Comparison of ENCODE assay signal across 6 cellular contexts in the genomic region with DNA sequence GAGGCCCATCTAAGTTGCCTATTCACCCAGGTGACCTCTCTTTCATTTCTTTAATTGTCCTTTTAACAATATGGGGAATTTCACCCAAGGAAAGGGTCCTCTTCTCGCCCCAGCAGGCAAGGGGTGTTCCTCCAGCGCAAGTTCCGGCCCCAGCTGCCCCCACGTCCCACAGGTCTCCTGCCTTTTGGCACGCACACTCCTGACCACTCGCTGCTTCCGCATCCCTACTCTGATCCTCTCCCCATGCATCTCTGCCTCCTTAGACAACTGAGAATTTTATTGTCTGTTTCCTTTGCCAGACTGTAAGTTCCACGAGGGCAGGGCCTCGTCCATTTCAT. TPM values are rescaled to one million over a fixed set of nuclear protein-coding genes. Genes with fewer than 3 reads are reported as not detected.
A peak's percentile ranks its signal among the peaks of the same experiment; 100 is the strongest.
DNase-seq lines count a peak whose midpoint lies in the region; ATAC-seq and TF ChIP-seq lines count a peak whose summit lies in the region.

No MANE protein-coding gene starts in this region.

- no peaks in the 10 kb centered on the region for H3K9me3 Mint-ChIP-seq in activated CD4-positive, alpha-beta T cell treated with anti-CD3 and anti-CD28 coated beads, Interleukin-2, amount 10 ng/mL, durations not matched to agents 7 days and 5 days

- H3K4me1 ChIP-seq in cardiac muscle cell (ENCODE audit: low read depth) (peaks cover 19% of the 10 kb centered on the region), transverse colon (peaks cover 15 to 41% (median 35%) of the 10 kb centered on the region in 4 donors)

- H3K36me3 ChIP-seq in cardiac muscle cell (no peaks in the 10 kb centered on the region), transverse colon (no peaks in the 10 kb centered on the region)

- no peak for TF ChIP-seq POLR2A in transverse colon (IDR thresholded peaks at IDR 0.05)

- H3K27ac Mint-ChIP-seq in activated CD4-positive, alpha-beta T cell treated with anti-CD3 and anti-CD28 coated beads, Interleukin-2, amount 10 ng/mL, durations not matched to agents 7 days and 5 days: peak overlapping the region; percentile 94

- H3K27me3 ChIP-seq in cardiac muscle cell (peaks cover 4% of the 10 kb centered on the region), transverse colon (no peaks in the 10 kb centered on the region)

- H3K9me3 ChIP-seq in cardiac muscle cell (ENCODE audit: low read depth) (no peaks in the 10 kb centered on the region), transverse colon (no peaks in the 10 kb centered on the region)

- 53 to 70% methylated on average over 7 to 9 of the region's 9 CpGs for WGBS in transverse colon (ENCODE audit: low coverage in 1 of 2), 2 donors

- TF ChIP-seq EP300 in transverse colon (IDR thresholded peaks at IDR 0.05; ENCODE audit: low read depth): no peak

- H3K4me1 Mint-ChIP-seq in activated CD4-positive, alpha-beta T cell treated with anti-CD3 and anti-CD28 coated beads, Interleukin-2, amount 10 ng/mL, durations not matched to agents 7 days and 5 days: peaks cover 40% of the 10 kb centered on the region

- CTCF ChIA-PET in activated CD4-positive, alpha-beta T cell treated with anti-CD3 and anti-CD28 coated beads, Interleukin-2, amount 10 ng/mL, durations not matched to agents 7 days and 5 days (lab: Charles Lee): interaction anchor here (0.7 to 1.7 kb wide), 6 partner anchors 10 to 346 kb away, joined by 3 to 4 read pairs (median 3); no protein-coding TSS in a partner anchor

- peaks cover 42% of the 10 kb centered on the region for H3K36me3 Mint-ChIP-seq in activated CD4-positive, alpha-beta T cell treated with anti-CD3 and anti-CD28 coated beads, Interleukin-2, amount 10 ng/mL, durations not matched to agents 7 days and 5 days (ENCODE audit: low read depth)

- TF ChIP-seq CTCF in cardiac muscle cell (IDR thresholded peaks at IDR 0.05; ENCODE audit: low read depth, low read length) (no peak), transverse colon (IDR thresholded peaks at IDR 0.05) (no peak)

- peak overlapping the region; percentile 100 for H3K4me3 Mint-ChIP-seq in activated CD4-positive, alpha-beta T cell treated with anti-CD3 and anti-CD28 coated beads, Interleukin-2, amount 10 ng/mL, durations not matched to agents 7 days and 5 days

- ATAC-seq in HG03108 (IDR thresholded peaks at IDR 0.05; ENCODE audit: unreplicated experiment): no peak

- H3K4me3 ChIP-seq in cardiac muscle cell (peak overlapping the region; percentile 89), transverse colon (peak overlapping the region; percentile 46 to 100 (median 81))

- H3K27me3 Mint-ChIP-seq in activated CD4-positive, alpha-beta T cell treated with anti-CD3 and anti-CD28 coated beads, Interleukin-2, amount 10 ng/mL, durations not matched to agents 7 days and 5 days: peaks cover 3% of the 10 kb centered on the region

- H3K27ac ChIP-seq in cardiac muscle cell (peak overlapping the region; percentile 93), transverse colon (peak overlapping the region; percentile 94 to 100 (median 98))

- in situ Hi-C loops in transverse colon (cut with MboI; ENCODE audit: low pct_ligation_motif_present in 1 of 4, low pct_unique_long_range_greater_than_20kb in 1 of 4, low sequenced_read_pairs in 3 of 4): no loop called here

- no peak for DNase-seq in activated CD4-positive, alpha-beta T cell treated with anti-CD3 and anti-CD28 coated beads, Interleukin-2, amount 10 ng/mL, durations not matched to agents 7 days and 5 days
- no peak for DNase-seq in activated CD4-positive, alpha-beta T cell treated with anti-CD3 and anti-CD28 coated beads for 1 hour
- DNase-seq in cardiac muscle cell (ENCODE audit: low read depth in 1 of 2, low spot score in 1 of 2) (peak in 1 of 2 donors; percentile 44), transverse colon (no peak), pons (ENCODE audit: low spot score) (no peak)

- POLR2A ChIA-PET in activated CD4-positive, alpha-beta T cell treated with anti-CD3 and anti-CD28 coated beads, Interleukin-2, amount 10 ng/mL, durations not matched to agents 7 days and 5 days (lab: Charles Lee): interaction anchor here (0.6 to 1.0 kb wide), 4 partner anchors 14 to 1338 kb away, joined by 3 to 8 read pairs (median 4); no protein-coding TSS in a partner anchor

- intact Hi-C loops in transverse colon (cut with DNase I; ENCODE audit: low total_unique reads): no loop called here

RNA-seq across cellular contexts. Expression of a gene that starts 0.7 kb away (rescaled TPM):
- total RNA-seq in activated CD4-positive, alpha-beta T cell treated with anti-CD3 and anti-CD28 coated beads, Interleukin-2, amount 10 ng/mL, durations not matched to agents 7 days and 5 days: 100 to 1,000 TPM; 708 to 729 TPM
- total RNA-seq in cardiac muscle cell: 223 and 250 TPM in 2 replicates
- polyA plus RNA-seq in cardiac muscle cell: 379 and 442 TPM in 2 replicates
- total RNA-seq in transverse colon: 100 to 1,000 TPM in 3 of 4 donors, 10 to 100 TPM in 1; 65.5 to 343 (median 275) TPM

RNA-seq across cellular contexts. Expression of a gene that starts 44.5 kb away (rescaled TPM):
- 1 to 10 TPM; 1.0 to 1.2 TPM for total RNA-seq in activated CD4-positive, alpha-beta T cell treated with anti-CD3 and anti-CD28 coated beads, Interleukin-2, amount 10 ng/mL, durations not matched to agents 7 days and 5 days
- total RNA-seq in cardiac muscle cell: 2.4 and 4.4 TPM in 2 replicates
- polyA plus RNA-seq in cardiac muscle cell: 2.9 and 7.9 TPM in 2 replicates
- 1 to 10 TPM in 2 of 4 donors, not detected in 2; 2.5 to 3.0 TPM for total RNA-seq in transverse colon

RNA-seq across cellular contexts. Expression of a gene that starts 49.5 kb away (rescaled TPM):
- total RNA-seq in activated CD4-positive, alpha-beta T cell treated with anti-CD3 and anti-CD28 coated beads, Interleukin-2, amount 10 ng/mL, durations not matched to agents 7 days and 5 days: 1 to 10 TPM in 1 of 2 experiments, under 1 TPM in 1; 0.99 to 1.1 TPM
- not detected in 2 replicates for total RNA-seq in cardiac muscle cell
- polyA plus RNA-seq in cardiac muscle cell: not detected in 2 replicates
- total RNA-seq in transverse colon: under 1 TPM in 1 of 4 donors, not detected in 3; 0.14 TPM

RNA-seq across cellular contexts. Expression of a gene that starts 53.6 kb away (rescaled TPM):
- 10 to 100 TPM; 42.3 to 51.1 TPM for total RNA-seq in activated CD4-positive, alpha-beta T cell treated with anti-CD3 and anti-CD28 coated beads, Interleukin-2, amount 10 ng/mL, durations not matched to agents 7 days and 5 days
- total RNA-seq in cardiac muscle cell (269 and 315 TPM in 2 replicates), transverse colon (100 to 1,000 TPM in 3 of 4 donors, 10 to 100 TPM in 1; 96.9 to 466 (median 174) TPM)
- polyA plus RNA-seq in cardiac muscle cell: 273 and 276 TPM in 2 replicates

RNA-seq across cellular contexts. Expression of a gene that starts 54.0 kb away (rescaled TPM):
- 10 to 100 TPM; 34.0 to 39.1 TPM for total RNA-seq in activated CD4-positive, alpha-beta T cell treated with anti-CD3 and anti-CD28 coated beads, Interleukin-2, amount 10 ng/mL, durations not matched to agents 7 days and 5 days
- total RNA-seq in cardiac muscle cell (103 and 173 TPM in 2 replicates), transverse colon (100 to 1,000 TPM in 2 of 4 donors, 10 to 100 TPM in 2; 14.3 to 111 (median 100) TPM)
- 206 and 287 TPM in 2 replicates for polyA plus RNA-seq in cardiac muscle cell
